ENCODE assay signal across 9 cellular contexts in the genomic region with DNA sequence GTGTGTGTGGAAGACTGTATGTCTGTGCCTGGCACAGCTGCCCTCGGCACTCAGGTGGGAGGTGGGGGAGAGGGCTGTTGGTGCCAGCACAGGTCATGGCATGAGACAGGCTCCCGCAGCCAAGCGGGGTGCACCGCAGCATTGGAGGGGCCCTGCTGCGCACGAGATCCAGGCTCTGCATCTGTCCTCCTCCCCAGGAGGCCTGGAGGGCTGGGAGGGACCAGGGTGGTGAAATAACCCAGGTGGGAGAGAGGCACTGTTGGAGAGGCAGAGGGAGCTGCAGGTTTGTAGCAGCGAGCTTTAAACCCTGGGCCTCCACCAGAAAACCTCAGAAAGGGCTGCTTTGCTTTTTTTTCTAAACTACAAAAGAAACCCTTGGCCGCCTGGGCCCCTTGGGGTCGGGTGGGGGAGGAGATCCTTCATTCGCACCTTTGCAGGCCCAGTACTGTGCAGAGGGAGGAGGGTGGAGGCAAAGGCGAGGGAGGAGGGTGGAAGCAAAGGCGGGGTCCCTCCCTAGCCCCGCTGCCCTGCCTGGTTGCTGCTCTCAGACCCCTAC.
DNase-seq lines count a peak whose midpoint lies in the region; ATAC-seq and TF ChIP-seq lines count a peak whose summit lies in the region.
"Had no signal": no experiment of that assay in that cellular context is flagged by ENCODE, and none has a peak within 500 bp of the region (broad histone marks: within the 10 kb centered on the region; RNA-seq: fewer than 3 reads in every experiment).

No MANE protein-coding gene starts in this region.

- H3K36me3 Mint-ChIP-seq in mesothelial cell of epicardium = peaks cover 2% of the 10 kb centered on the region

- H3K4me1 Mint-ChIP-seq in mesothelial cell of epicardium = peaks cover 57% of the 10 kb centered on the region

- TF ChIP-seq CTCF in mesothelial cell of epicardium (IDR thresholded peaks at IDR 0.05; ENCODE audit: unreplicated experiment) = no peak

- H3K9me3 Mint-ChIP-seq in mesothelial cell of epicardium = no peaks in the 10 kb centered on the region
- H3K9me3 Mint-ChIP-seq: HFFc6 had no signal

- H3K27me3 Mint-ChIP-seq in mesothelial cell of epicardium (ENCODE audit: low read depth) = no peaks in the 10 kb centered on the region

- peak; percentile 39 for DNase-seq in stimulated activated CD4-positive, alpha-beta T cell treated with anti-CD3 and anti-CD28 coated beads, Interleukin-1b, Interleukin-23, amount 100 ng/mL, for 48 hours
- DNase-seq in stimulated activated CD4-positive, alpha-beta T cell treated with anti-CD3 and anti-CD28 coated beads, Interleukin-12 subunit alpha, Interleukin-12 subunit beta, amount 100 ng/mL, for 4 hours = no peak
- DNase-seq in activated gamma-delta T cell treated with anti-CD3 and anti-CD28 coated beads, Interleukin-2, amount 50 U/mL, for 16 hours (ENCODE audit: low read depth) = peak; percentile 42
- no peak for DNase-seq in mesothelial cell of epicardium (ENCODE audit: low spot score in 2 of 2, unreplicated experiment in 2 of 2)
- DNase-seq in OCI-M2 (lab: John Stamatoyannopoulos, UW; ENCODE audit: unreplicated experiment) = no peak
- DNase-seq in HuH-7 (ENCODE audit: low spot score) = no peak
- no peak for DNase-seq in cerebellum (ENCODE audit: low spot score)
- DNase-seq: HFFc6 had no signal

- peak overlapping the region; percentile 91 for H3K27ac Mint-ChIP-seq in mesothelial cell of epicardium
- H3K27ac Mint-ChIP-seq: HFFc6 had no signal

- no peak for ATAC-seq in GM21515 (IDR thresholded peaks at IDR 0.05; ENCODE audit: unreplicated experiment)

- no peak overlapping the region for H3K4me3 Mint-ChIP-seq in mesothelial cell of epicardium
- H3K4me3 Mint-ChIP-seq: HFFc6 had no signal

Comparison
In these comparisons a context has a peak if more than half of its experiments do, and no peak if none do; other contexts are left out.
1. DNase-seq: peak in stimulated activated CD4-positive, alpha-beta T cell treated with anti-CD3 and anti-CD28 coated beads, Interleukin-1b, Interleukin-23, amount 100 ng/mL, for 48 hours (single experiment) and activated gamma-delta T cell treated with anti-CD3 and anti-CD28 coated beads, Interleukin-2, amount 50 U/mL, for 16 hours (single experiment); none in stimulated activated CD4-positive, alpha-beta T cell treated with anti-CD3 and anti-CD28 coated beads, Interleukin-12 subunit alpha, Interleukin-12 subunit beta, amount 100 ng/mL, for 4 hours (single experiment), mesothelial cell of epicardium (0 of 2), OCI-M2 (single experiment), HuH-7 (single experiment) and cerebellum (single experiment).